In genomic region chr13:39777527-39778061, GRCh38 we compare ENCODE assay signal across 8 cellular contexts.
DNase-seq lines count a peak whose midpoint lies in the region; ATAC-seq lines count a peak whose summit lies in the region.

No MANE protein-coding gene starts in this region.

- peak; percentile 39 to 53 for DNase-seq in activated CD4-positive, alpha-beta T cell treated with anti-CD3 and anti-CD28 coated beads for 4 hours
- no peak for DNase-seq in activated CD4-positive, alpha-beta T cell treated with anti-CD3 and anti-CD28 coated beads for 1 hour
- DNase-seq in NCI-H1694 treated with DMSO at 0.1 percent for 48 hours (lab: John Stamatoyannopoulos, UW) (peak; percentile 22), kidney glomerular epithelial cell (lab: John Stamatoyannopoulos, UW) (peak; percentile 17), NCI-H510A treated with DMSO at 0.1 percent for 48 hours (lab: John Stamatoyannopoulos, UW) (no peak), SHP77 treated with DMSO at 0.1 percent for 48 hours (lab: John Stamatoyannopoulos, UW) (no peak)
- peak; percentile 13 for DNase-seq in activated T-helper 9 cell treated with anti-CD3 and anti-CD28 coated beads, Interleukin-2, amount 50 U/mL, for 16 hours (ENCODE audit: low read depth)

- ATAC-seq in GM21447 (IDR thresholded peaks at IDR 0.05; ENCODE audit: unreplicated experiment) = no peak

Comparison
In these comparisons a context has a peak if more than half of its experiments do, and no peak if none do; other contexts are left out.
1. DNase-seq: peak in activated CD4-positive, alpha-beta T cell treated with anti-CD3 and anti-CD28 coated beads for 4 hours (2 of 2), NCI-H1694 treated with DMSO at 0.1 percent for 48 hours (single experiment), activated T-helper 9 cell treated with anti-CD3 and anti-CD28 coated beads, Interleukin-2, amount 50 U/mL, for 16 hours (single experiment) and kidney glomerular epithelial cell (single experiment); none in activated CD4-positive, alpha-beta T cell treated with anti-CD3 and anti-CD28 coated beads for 1 hour (single experiment), NCI-H510A treated with DMSO at 0.1 percent for 48 hours (single experiment) and SHP77 treated with DMSO at 0.1 percent for 48 hours (single experiment).